ENCODE assay signal across 8 cellular contexts in genomic region chr1:228647523-228648444, GRCh38.
DNase-seq lines count a peak whose midpoint lies in the region; ATAC-seq and TF ChIP-seq lines count a peak whose summit lies in the region.

No MANE protein-coding gene starts in this region.

- peaks cover 20% of the 10 kb centered on the region for H3K4me1 Mint-ChIP-seq in activated T-helper 1 cell treated with anti-CD3 and anti-CD28 coated beads, Interleukin-12 subunit alpha, Interleukin-12 subunit beta, Interleukin-2, Interleukin-4 antibody, amounts not matched to agents 30 ng/mL and 10 ng/mL and 1 ng/mL, durations not matched to agents 14 hours and 24 hours and 36 hours (ENCODE audit: low read depth)

- H3K4me3 Mint-ChIP-seq in activated T-helper 1 cell treated with anti-CD3 and anti-CD28 coated beads, Interleukin-12 subunit alpha, Interleukin-12 subunit beta, Interleukin-2, Interleukin-4 antibody, amounts not matched to agents 30 ng/mL and 10 ng/mL and 1 ng/mL, durations not matched to agents 14 hours and 24 hours and 36 hours, result peak overlapping the region; percentile 84

- no peaks in the 10 kb centered on the region for H3K9me3 Mint-ChIP-seq in activated T-helper 1 cell treated with anti-CD3 and anti-CD28 coated beads, Interleukin-12 subunit alpha, Interleukin-12 subunit beta, Interleukin-2, Interleukin-4 antibody, amounts not matched to agents 30 ng/mL and 10 ng/mL and 1 ng/mL, durations not matched to agents 14 hours and 24 hours and 36 hours

- H3K27ac ChIP-seq in cardiac muscle cell (no peak overlapping the region), parathyroid adenoma (no peak overlapping the region)

- H3K9ac ChIP-seq in parathyroid adenoma, result no peak overlapping the region

- no peak for DNase-seq in AG09309 (ENCODE audit: low read depth)
- DNase-seq in H4 (ENCODE audit: low spot score), result peak; percentile 81
- DNase-seq in NCI-H510A (lab: John Stamatoyannopoulos, UW), result peak; percentile 56
- DNase-seq in activated T-helper 1 cell treated with anti-CD3 and anti-CD28 coated beads, Interleukin-12 subunit alpha, Interleukin-12 subunit beta, Interleukin-2, Interleukin-4 antibody, amounts not matched to agents 30 ng/mL and 10 ng/mL and 1 ng/mL, durations not matched to agents 14 hours and 24 hours and 36 hours (ENCODE audit: low spot score), result no peak
- DNase-seq in cardiac muscle cell (ENCODE audit: low read depth in 1 of 2, low spot score in 1 of 2), result peak; percentile 65 to 71
- no peak for DNase-seq in pons (ENCODE audit: low spot score)

- H3K27me3 ChIP-seq in cardiac muscle cell (peaks cover 63% of the 10 kb centered on the region), parathyroid adenoma (ENCODE audit: control insufficient read depth, insufficient read depth, low read length) (peaks cover 2% of the 10 kb centered on the region)

- H3K79me2 ChIP-seq in parathyroid adenoma, result no peaks in the 10 kb centered on the region

- peaks cover 51% of the 10 kb centered on the region for H3K27me3 Mint-ChIP-seq in activated T-helper 1 cell treated with anti-CD3 and anti-CD28 coated beads, Interleukin-12 subunit alpha, Interleukin-12 subunit beta, Interleukin-2, Interleukin-4 antibody, amounts not matched to agents 30 ng/mL and 10 ng/mL and 1 ng/mL, durations not matched to agents 14 hours and 24 hours and 36 hours (ENCODE audit: insufficient read depth)

- H3K4me3 ChIP-seq in AG09309 (ENCODE audit: control insufficient read depth, low read depth, low read length) (peak overlapping the region; percentile 62), cardiac muscle cell (peak overlapping the region; percentile 31), parathyroid adenoma (ENCODE audit: low read depth, low read length) (peak overlapping the region; percentile 55)

- intact Hi-C loops in activated T-helper 1 cell treated with anti-CD3 and anti-CD28 coated beads, Interleukin-12 subunit alpha, Interleukin-12 subunit beta, Interleukin-2, Interleukin-4 antibody, amounts not matched to agents 30 ng/mL and 10 ng/mL and 1 ng/mL, durations not matched to agents 14 hours and 24 hours and 36 hours (cut with micrococcal nuclease), result no loop called here

- ATAC-seq in GM19351 (IDR thresholded peaks at IDR 0.05; ENCODE audit: unreplicated experiment), result no peak

- no peak overlapping the region for H2AFZ ChIP-seq in parathyroid adenoma

- H3K9me3 ChIP-seq in cardiac muscle cell (ENCODE audit: low read depth), result no peaks in the 10 kb centered on the region
- H3K9me3 ChIP-seq in parathyroid adenoma (ENCODE audit: control insufficient read depth, low read length), result no peaks in the 10 kb centered on the region

- peak overlapping the region; percentile 83 for H3K4me2 ChIP-seq in parathyroid adenoma (ENCODE audit: low read length)

- TF ChIP-seq CTCF in AG09309 (IDR thresholded peaks at IDR 0.05; ENCODE audit: control insufficient read depth, insufficient read depth, low read depth, low read length, missing control alignments) (no peak), cardiac muscle cell (IDR thresholded peaks at IDR 0.05; ENCODE audit: low read depth, low read length) (no peak), parathyroid adenoma (IDR thresholded peaks at IDR 0.05) (no peak)

- H3K27ac Mint-ChIP-seq in activated T-helper 1 cell treated with anti-CD3 and anti-CD28 coated beads, Interleukin-12 subunit alpha, Interleukin-12 subunit beta, Interleukin-2, Interleukin-4 antibody, amounts not matched to agents 30 ng/mL and 10 ng/mL and 1 ng/mL, durations not matched to agents 14 hours and 24 hours and 36 hours, result peak overlapping the region; percentile 49

- H3K4me1 ChIP-seq in cardiac muscle cell (ENCODE audit: low read depth) (peaks cover 3% of the 10 kb centered on the region), parathyroid adenoma (no peaks in the 10 kb centered on the region)

- no peaks in the 10 kb centered on the region for H3K36me3 ChIP-seq in cardiac muscle cell
- no peaks in the 10 kb centered on the region for H3K36me3 ChIP-seq in parathyroid adenoma (ENCODE audit: control insufficient read depth, insufficient read depth, low read length)

- peaks cover 1% of the 10 kb centered on the region for H3K36me3 Mint-ChIP-seq in activated T-helper 1 cell treated with anti-CD3 and anti-CD28 coated beads, Interleukin-12 subunit alpha, Interleukin-12 subunit beta, Interleukin-2, Interleukin-4 antibody, amounts not matched to agents 30 ng/mL and 10 ng/mL and 1 ng/mL, durations not matched to agents 14 hours and 24 hours and 36 hours (ENCODE audit: low read depth)

Comparison
In these comparisons a context has a peak if more than half of its experiments do, and no peak if none do; other contexts are left out.
1. DNase-seq: peak in H4 (single experiment), NCI-H510A (single experiment) and cardiac muscle cell (2 of 2); none in AG09309 (single experiment), activated T-helper 1 cell treated with anti-CD3 and anti-CD28 coated beads, Interleukin-12 subunit alpha, Interleukin-12 subunit beta, Interleukin-2, Interleukin-4 antibody, amounts not matched to agents 30 ng/mL and 10 ng/mL and 1 ng/mL, durations not matched to agents 14 hours and 24 hours and 36 hours (single experiment) and pons (single experiment).
2. Peak in every context shown above with its lines, with median percentiles within 50 percentile points of each other: H3K4me3 ChIP-seq.